In genomic region chr20:58688838-58689237, GRCh38 we compare ENCODE assay signal across 17 cellular contexts. TPM values are rescaled to one million over a fixed set of nuclear protein-coding genes. Genes with fewer than 3 reads are reported as not detected.
A peak's percentile ranks its signal among the peaks of the same experiment; 100 is the strongest.
DNase-seq lines count a peak whose midpoint lies in the region; ATAC-seq and TF ChIP-seq lines count a peak whose summit lies in the region.
"Had no signal": no experiment of that assay in that cellular context is flagged by ENCODE, and none has a peak within 500 bp of the region (broad histone marks: within the 10 kb centered on the region; RNA-seq: fewer than 3 reads in every experiment).

No MANE protein-coding gene starts in this region.

- intact Hi-C loops in posterior vena cava (cut with DNase I): no loop called here
- intact Hi-C loops in PC-3 (cut with micrococcal nuclease): no loop called here

- no peaks in the 10 kb centered on the region for H4K20me1 ChIP-seq in PC-3 (ENCODE audit: low read length)

- POLR2A ChIA-PET in PC-3 (lab: Charles Lee; ENCODE audit: unreplicated experiment): no interaction called here

- WGBS in neuronal stem cell (ENCODE audit: extremely low coverage in 2 of 2, insufficient read length in 2 of 2, insufficient replicate concordance in 1 of 2), 2 donors: no CpG with 5 or more reads among the region's 6 CpGs

- no peak overlapping the region for H2AK5ac ChIP-seq in neuronal stem cell (ENCODE audit: low read depth, low read length)

- H3K4ac ChIP-seq in neuronal stem cell (ENCODE audit: low read length): no peak overlapping the region

- H2AFZ ChIP-seq in neuronal stem cell (ENCODE audit: low read length) (no peak overlapping the region), PC-3 (ENCODE audit: low read length) (no peak overlapping the region)

- no peak overlapping the region for H3K23ac ChIP-seq in neuronal stem cell (ENCODE audit: low read depth, low read length, poor library complexity)

- H3K9ac ChIP-seq in neuronal stem cell (ENCODE audit: low read depth, low read length, poor library complexity) (no peak overlapping the region), PC-3 (ENCODE audit: low read length) (no peak overlapping the region)

- H4K91ac ChIP-seq in neuronal stem cell (ENCODE audit: low read depth, low read length, poor library complexity): no peak overlapping the region

- no TSS peak for BruUV-seq in PC-3 (replicated peaks; lab: Mats Ljungman, UMichigan)

- no peak for TF ChIP-seq CTCF in NB4 (IDR thresholded peaks at IDR 0.05; ENCODE audit: low read depth, low read length)
- no peak for TF ChIP-seq CTCF in PC-3 (conservative IDR thresholded peaks at IDR 0.05; ENCODE audit: low read depth, low read length)

- H2BK120ac ChIP-seq in neuronal stem cell (ENCODE audit: low read depth, low read length): no peak overlapping the region

- peaks cover 0 to 1% of the 10 kb centered on the region in 2 donors for H3K9me3 ChIP-seq in neuronal stem cell (replicated peaks in 1 of 2; ENCODE audit: control insufficient read depth in 2 of 2, insufficient read depth in 1 of 2, low read depth in 1 of 2, low read length in 2 of 2)
- no peaks in the 10 kb centered on the region for H3K9me3 ChIP-seq in PC-3 (ENCODE audit: low read length)
- H3K9me3 ChIP-seq: BE2C, thoracic aorta had no signal

- no peaks in the 10 kb centered on the region for H3K9me2 ChIP-seq in PC-3 (replicated peaks; ENCODE audit: low read length)

- no peak for ATAC-seq in PC-3
- ATAC-seq: activated CD4-positive, CD25-positive, alpha-beta regulatory T cell treated with anti-CD3 and anti-CD28 coated beads, Interleukin-2, amount 50 U/mL, for 24 hours; left colon had no signal

- peak overlapping the region; percentile 28 for H3K18ac ChIP-seq in neuronal stem cell (ENCODE audit: low read length)

- DNase-seq in DMS 273 treated with DMSO at 0.1 percent for 48 hours (lab: John Stamatoyannopoulos, UW): peak; percentile 83
- DNase-seq in NB4 (ENCODE audit: low read depth): peak; percentile 39
- DNase-seq in dermis blood vessel endothelial cell: peak; percentile 46
- DNase-seq in neuronal stem cell (ENCODE audit: low spot score): no peak
- DNase-seq in posterior vena cava (ENCODE audit: low spot score): no peak
- no peak for DNase-seq in OCI-M2 (lab: John Stamatoyannopoulos, UW; ENCODE audit: unreplicated experiment)
- no peak for DNase-seq in PC-3
- no peak for DNase-seq in NCI-H1105 treated with DMSO at 0.1 percent for 48 hours (lab: John Stamatoyannopoulos, UW)
- DNase-seq: activated naive CD4-positive, alpha-beta T cell treated with anti-CD3 and anti-CD28 coated beads for 36 hours; BE2C; KG1; left colon; naive B cell; NCI-H774; stimulated activated CD4-positive, alpha-beta T cell treated with anti-CD3 and anti-CD28 coated beads, Interleukin-2, amount 100 ng/mL, for 24 hours had no signal

- CTCF ChIA-PET in PC-3 (lab: Charles Lee): no interaction called here

- no peak overlapping the region for H2BK15ac ChIP-seq in neuronal stem cell (ENCODE audit: low read length)

- H3K79me1 ChIP-seq in neuronal stem cell (ENCODE audit: low read depth, low read length): no peaks in the 10 kb centered on the region

- no peak overlapping the region for H3K4me2 ChIP-seq in neuronal stem cell (ENCODE audit: insufficient read depth, low read length, poor library complexity, severe bottlenecking)
- H3K4me2 ChIP-seq in PC-3 (ENCODE audit: low read length): no peak overlapping the region

- H3K27me3 ChIP-seq in neuronal stem cell (ENCODE audit: control insufficient read depth in 3 of 3, insufficient read depth in 3 of 3, low read depth in 1 of 3, low read length in 3 of 3): no peaks in the 10 kb centered on the region
- H3K27me3 ChIP-seq in PC-3 (ENCODE audit: low read length): no peaks in the 10 kb centered on the region
- H3K27me3 ChIP-seq: BE2C had no signal

- no peak overlapping the region for H3K14ac ChIP-seq in neuronal stem cell (ENCODE audit: low read length)

- H3K79me2 ChIP-seq in PC-3 (ENCODE audit: low read length): peaks cover 7% of the 10 kb centered on the region

- H3K4me1 ChIP-seq in neuronal stem cell (ENCODE audit: control insufficient read depth in 2 of 2, insufficient read depth in 1 of 2, low read depth in 1 of 2, low read length in 2 of 2) (peaks cover 0 to 10% of the 10 kb centered on the region in 2 donors), PC-3 (ENCODE audit: insufficient read depth, low read length) (peaks cover 7% of the 10 kb centered on the region)
- H3K4me1 ChIP-seq: BE2C had no signal

- no peak overlapping the region for H2BK5ac ChIP-seq in neuronal stem cell (ENCODE audit: low read length)

- peaks cover 10% of the 10 kb centered on the region for H3F3A ChIP-seq in PC-3 (ENCODE audit: low read length, unreplicated experiment)

- H2BK12ac ChIP-seq in neuronal stem cell (ENCODE audit: low read length): no peak overlapping the region

- TF ChIP-seq POLR2A in NB4 (IDR thresholded peaks at IDR 0.05; ENCODE audit: extremely low read depth, insufficient read length): no peak

- peaks cover 2 to 13% of the 10 kb centered on the region in 2 donors for H3K36me3 ChIP-seq in neuronal stem cell (replicated peaks in 1 of 2; ENCODE audit: control insufficient read depth in 2 of 2, insufficient read depth in 2 of 2, low read length in 2 of 2)
- no peaks in the 10 kb centered on the region for H3K36me3 ChIP-seq in PC-3 (ENCODE audit: low read depth, low read length)
- H3K36me3 ChIP-seq: BE2C, thoracic aorta had no signal

- H3K27ac ChIP-seq in neuronal stem cell (replicated peaks; ENCODE audit: low read length) (no peak overlapping the region), PC-3 (ENCODE audit: low read length) (no peak overlapping the region)
- H3K27ac ChIP-seq: thoracic aorta had no signal

- H4K8ac ChIP-seq in neuronal stem cell (ENCODE audit: low read depth, low read length): no peak overlapping the region

- H3K4me3 ChIP-seq in NB4 (ENCODE audit: low read depth, low read length) (no peak overlapping the region), neuronal stem cell (ENCODE audit: low read length in 2 of 2) (peak overlapping the region in 1 of 2 donors; percentile 19), PC-3 (ENCODE audit: low read length) (no peak overlapping the region)
- H3K4me3 ChIP-seq: thoracic aorta had no signal

RNA-seq across cellular contexts. Expression of gene NPEPL1, which starts 3.8 kb away (rescaled TPM):
- total RNA-seq in dermis blood vessel endothelial cell (20.6 and 28.8 TPM in 2 replicates), posterior vena cava (10 to 100 TPM; 28.5 to 31.4 TPM), PC-3 (2014; rRNA removed) (49.7 and 53.1 TPM in 2 replicates)
- polyA plus RNA-seq in neuronal stem cell (2013, experiment 1 of 2): 21.4 TPM
- polyA plus RNA-seq in neuronal stem cell (2013, experiment 2 of 2): 19.5 TPM

RNA-seq across cellular contexts. Expression of gene STX16, which starts 37.8 kb away (rescaled TPM):
- total RNA-seq in dermis blood vessel endothelial cell (36.4 and 53.5 TPM in 2 replicates), posterior vena cava (10 to 100 TPM; 38.7 to 41.5 TPM), PC-3 (2014; rRNA removed) (44.2 and 47.1 TPM in 2 replicates)
- polyA plus RNA-seq in neuronal stem cell (2013, experiment 1 of 2): 45.1 TPM
- polyA plus RNA-seq in neuronal stem cell (2013, experiment 2 of 2): 45.7 TPM

Comparison
In these comparisons a context has a peak if more than half of its experiments do, and no peak if none do; other contexts are left out.
1. DNase-seq: peak in DMS 273 treated with DMSO at 0.1 percent for 48 hours (single experiment), NB4 (single experiment) and dermis blood vessel endothelial cell (single experiment); none in neuronal stem cell (single experiment), posterior vena cava (single experiment), OCI-M2 (single experiment), PC-3 (single experiment) and NCI-H1105 treated with DMSO at 0.1 percent for 48 hours (single experiment).